Comparison of ENCODE assay signal across 2 cellular contexts in the genomic region with DNA sequence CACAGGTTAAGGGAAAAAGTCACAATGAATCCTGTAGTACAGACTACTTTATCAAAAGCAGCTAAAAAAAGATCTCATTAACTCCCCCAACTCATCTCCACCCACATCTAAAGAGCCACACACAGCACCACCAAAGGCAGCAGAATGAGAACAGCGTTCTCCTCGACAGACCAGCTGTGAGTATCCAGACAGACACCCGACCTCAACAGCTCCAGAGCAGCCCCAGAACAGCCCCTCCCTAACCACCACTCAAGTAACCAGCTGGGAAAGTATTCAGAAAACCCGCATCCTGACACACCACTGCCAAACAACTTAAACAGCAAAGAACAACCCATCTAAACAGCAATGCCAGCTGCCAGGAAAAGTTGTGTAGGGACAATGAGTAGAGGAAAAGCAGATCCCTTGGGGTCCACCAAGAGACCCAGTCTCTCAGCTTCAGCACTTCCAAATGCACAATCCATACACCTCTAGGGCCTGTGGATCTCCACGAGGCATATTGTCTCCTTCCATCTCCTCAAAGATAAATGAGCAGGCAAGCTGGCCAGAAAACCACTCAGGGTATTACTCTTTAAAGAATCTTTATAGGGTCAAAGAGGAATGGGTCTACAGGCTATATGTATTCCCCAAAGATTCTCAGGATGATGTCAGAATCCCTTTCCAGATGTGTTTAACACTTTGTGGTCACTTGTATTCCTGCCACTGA. TPM values are rescaled to one million over a fixed set of nuclear protein-coding genes. Genes with fewer than 3 reads are reported as not detected.
"Had no signal": no experiment of that assay in that cellular context is flagged by ENCODE, and none has a peak within 500 bp of the region (broad histone marks: within the 10 kb centered on the region; RNA-seq: fewer than 3 reads in every experiment).

No MANE protein-coding gene starts in this region.

RNA-seq across cellular contexts. Expression of gene FAM72D, which starts 50.1 kb away (rescaled TPM):
- total RNA-seq: ascending aorta, bronchial epithelial cell had no signal
